Comparison of ENCODE assay signal across 2 cellular contexts in genomic region chr2:85177031-85177824, GRCh38.
TF ChIP-seq lines count a peak whose summit lies in the region.

No MANE protein-coding gene starts in this region.

TF ChIP-seq in HepG2, 621 proteins besides CTCF, POLR2A, EP300 and RAD21:
- TF ChIP-seq TCF7 (IDR thresholded peaks at IDR 0.05; ENCODE audit: low read depth) (no peak), ZNF264 (CRISPR knock-in tag; IDR thresholded peaks at IDR 0.05) (peak; percentile 96), ZNF121 (CRISPR knock-in tag; IDR thresholded peaks at IDR 0.05) (0 out of 2 replicates have a peak, but pooled peaks have one; percentile 38)

TF ChIP-seq in endothelial cell of umbilical vein, 7 proteins besides CTCF, POLR2A, EP300 and RAD21:
- TF ChIP-seq POLR2AphosphoS5 (IDR thresholded peaks at IDR 0.05; ENCODE audit: insufficient read depth, low read depth, low read length) (no peak), MYC (IDR thresholded peaks at IDR 0.05; ENCODE audit: low read depth, low read length) (no peak)
